Comparison of ENCODE assay signal across 8 cellular contexts in genomic region chr11:19953909-19954308, GRCh38.
DNase-seq lines count a peak whose midpoint lies in the region; ATAC-seq and TF ChIP-seq lines count a peak whose summit lies in the region.

No MANE protein-coding gene starts in this region.

- DNase-seq in ACHN (peak; percentile 79), HuH-7 (ENCODE audit: low spot score) (peak; percentile 48), WERI-Rb-1 (peak; percentile 53), left ventricle myocardium superior (no peak)
- DNase-seq in stimulated activated naive B cell treated with anti-CD40 and anti-IgM and Interleukin-4, amounts not matched to agents 10 μg/mL and 1 μg/mL and 100 μg/mL, for 72 hours = no peak
- DNase-seq in activated naive CD4-positive, alpha-beta T cell treated with anti-CD3 and anti-CD28 coated beads, Interleukin-2, amount 50 U/mL, for 72 hours (ENCODE audit: low spot score in 2 of 2) = no peak
- DNase-seq in activated naive CD4-positive, alpha-beta T cell treated with anti-CD3 and anti-CD28 coated beads, Interleukin-2, amount 50 U/mL, for 16 hours = no peak
- DNase-seq in activated effector memory CD4-positive, alpha-beta T cell treated with anti-CD3 and anti-CD28 coated beads, Interleukin-2, amount 50 U/mL, for 16 hours = no peak

- H3K36me3 Mint-ChIP-seq in stimulated activated naive B cell treated with anti-CD40 and anti-IgM and Interleukin-4, amounts not matched to agents 10 μg/mL and 1 μg/mL and 100 μg/mL, for 72 hours = no peaks in the 10 kb centered on the region
- H3K36me3 Mint-ChIP-seq in activated naive CD4-positive, alpha-beta T cell treated with anti-CD3 and anti-CD28 coated beads, Interleukin-2, amount 50 U/mL, for 72 hours = no peaks in the 10 kb centered on the region

- intact Hi-C loops in left ventricle myocardium superior (cut with micrococcal nuclease) = loop anchor here (5.0 kb wide), 1 partner anchor 158 kb away; no protein-coding TSS in a partner anchor

- H3K4me3 ChIP-seq in WERI-Rb-1 (ENCODE audit: low read depth, low read length) = no peak overlapping the region

- peak; percentile 82 for ATAC-seq in left ventricle myocardium superior
- ATAC-seq in stimulated activated naive B cell treated with anti-CD40 and anti-IgM and Interleukin-4, amounts not matched to agents 10 μg/mL and 1 μg/mL and 100 μg/mL, for 72 hours (replicated peaks) = peak; percentile 27 to 28
- no peak for ATAC-seq in activated naive CD4-positive, alpha-beta T cell treated with anti-CD3 and anti-CD28 coated beads, Interleukin-2, amount 50 U/mL, for 72 hours

- peaks cover 26 to 49% of the 10 kb centered on the region in 2 donors for H3K4me1 Mint-ChIP-seq in stimulated activated naive B cell treated with anti-CD40 and anti-IgM and Interleukin-4, amounts not matched to agents 10 μg/mL and 1 μg/mL and 100 μg/mL, for 72 hours

- no peaks in the 10 kb centered on the region for H3K9me3 Mint-ChIP-seq in stimulated activated naive B cell treated with anti-CD40 and anti-IgM and Interleukin-4, amounts not matched to agents 10 μg/mL and 1 μg/mL and 100 μg/mL, for 72 hours
- H3K9me3 Mint-ChIP-seq in activated naive CD4-positive, alpha-beta T cell treated with anti-CD3 and anti-CD28 coated beads, Interleukin-2, amount 50 U/mL, for 72 hours = no peaks in the 10 kb centered on the region

- in situ Hi-C loops in ACHN (cut with HindIII; ENCODE audit: low pct_ligation_motif_present, low pct_unique_long_range_greater_than_20kb, low sequenced_read_pairs) = no loop called here

- H3K27me3 ChIP-seq in WERI-Rb-1 (ENCODE audit: insufficient read depth, low read depth, severe bottlenecking) = no peaks in the 10 kb centered on the region

- no peaks in the 10 kb centered on the region for H3K9me3 ChIP-seq in WERI-Rb-1 (ENCODE audit: severe bottlenecking)

- no peak overlapping the region for H3K4me3 Mint-ChIP-seq in stimulated activated naive B cell treated with anti-CD40 and anti-IgM and Interleukin-4, amounts not matched to agents 10 μg/mL and 1 μg/mL and 100 μg/mL, for 72 hours

- TF ChIP-seq CTCF in WERI-Rb-1 (IDR thresholded peaks at IDR 0.05; ENCODE audit: low read depth, low read length) = peak; percentile 77

- H3K27ac Mint-ChIP-seq in stimulated activated naive B cell treated with anti-CD40 and anti-IgM and Interleukin-4, amounts not matched to agents 10 μg/mL and 1 μg/mL and 100 μg/mL, for 72 hours = no peak overlapping the region
- H3K27ac Mint-ChIP-seq in activated naive CD4-positive, alpha-beta T cell treated with anti-CD3 and anti-CD28 coated beads, Interleukin-2, amount 50 U/mL, for 72 hours = no peak overlapping the region

- H3K36me3 ChIP-seq in WERI-Rb-1 = no peaks in the 10 kb centered on the region

- H3K27ac ChIP-seq in WERI-Rb-1 = peak overlapping the region; percentile 49

- peaks cover 20 to 38% of the 10 kb centered on the region in 2 donors for H3K27me3 Mint-ChIP-seq in stimulated activated naive B cell treated with anti-CD40 and anti-IgM and Interleukin-4, amounts not matched to agents 10 μg/mL and 1 μg/mL and 100 μg/mL, for 72 hours

Comparison
In these comparisons a context has a peak if more than half of its experiments do, and no peak if none do; other contexts are left out.
1. DNase-seq: peak in ACHN (single experiment), HuH-7 (single experiment) and WERI-Rb-1 (single experiment); none in left ventricle myocardium superior (single experiment), stimulated activated naive B cell treated with anti-CD40 and anti-IgM and Interleukin-4, amounts not matched to agents 10 μg/mL and 1 μg/mL and 100 μg/mL, for 72 hours (single experiment), activated naive CD4-positive, alpha-beta T cell treated with anti-CD3 and anti-CD28 coated beads, Interleukin-2, amount 50 U/mL, for 72 hours (0 of 2), activated naive CD4-positive, alpha-beta T cell treated with anti-CD3 and anti-CD28 coated beads, Interleukin-2, amount 50 U/mL, for 16 hours (single experiment) and activated effector memory CD4-positive, alpha-beta T cell treated with anti-CD3 and anti-CD28 coated beads, Interleukin-2, amount 50 U/mL, for 16 hours (single experiment).
2. ATAC-seq: peak in left ventricle myocardium superior (single experiment) and stimulated activated naive B cell treated with anti-CD40 and anti-IgM and Interleukin-4, amounts not matched to agents 10 μg/mL and 1 μg/mL and 100 μg/mL, for 72 hours (2 of 2); none in activated naive CD4-positive, alpha-beta T cell treated with anti-CD3 and anti-CD28 coated beads, Interleukin-2, amount 50 U/mL, for 72 hours (0 of 2).